ENCODE assay signal across 30 cellular contexts in the genomic region with DNA sequence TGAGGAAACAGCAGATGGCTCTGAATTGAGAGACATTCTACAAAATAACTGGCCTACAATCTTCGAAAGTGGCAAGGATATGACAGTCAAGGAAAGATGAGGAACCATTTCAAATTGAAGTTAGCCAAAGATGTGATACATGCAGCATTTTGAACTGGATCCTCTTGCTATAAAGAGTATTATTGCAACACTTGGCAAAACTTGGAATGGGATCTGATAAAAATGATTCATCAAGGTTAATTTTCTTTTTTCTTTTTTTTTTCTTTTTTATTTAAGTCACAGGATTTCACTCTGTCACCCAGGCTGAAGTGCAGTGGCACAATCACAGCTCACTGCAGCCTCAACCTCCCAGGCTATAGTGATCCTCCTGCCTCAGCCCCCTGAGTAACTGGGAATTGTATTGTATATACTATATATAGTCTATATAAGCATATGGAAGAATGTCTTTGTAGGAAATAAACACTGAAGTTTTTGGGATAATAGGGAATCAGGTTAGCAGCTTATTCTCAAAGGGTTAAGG. TPM values are rescaled to one million over a fixed set of nuclear protein-coding genes. Genes with fewer than 3 reads are reported as not detected.
"Had no signal": no experiment of that assay in that cellular context is flagged by ENCODE, and none has a peak within 500 bp of the region (broad histone marks: within the 10 kb centered on the region; RNA-seq: fewer than 3 reads in every experiment).

No MANE protein-coding gene starts in this region.

- H3K36me3 ChIP-seq: brain microvascular endothelial cell, esophagus muscularis mucosa, gastroesophageal sphincter, heart right ventricle, right lobe of liver, WERI-Rb-1 had no signal

- H3K4me3 ChIP-seq: esophagus muscularis mucosa, gastroesophageal sphincter, heart right ventricle, right lobe of liver had no signal

- ATAC-seq: activated CD8-positive, alpha-beta memory T cell treated with anti-CD3 and anti-CD28 coated beads, Interleukin-2, amount 10 ng/mL, durations not matched to agents 7 days and 5 days; activated CD8-positive, alpha-beta T cell treated with anti-CD3 and anti-CD28 coated beads for 36 hours; activated naive CD8-positive, alpha-beta T cell treated with anti-CD3 and anti-CD28 coated beads, Interleukin-2, amount 50 U/mL, for 24 hours; gastroesophageal sphincter; heart right ventricle; left cardiac atrium; naive thymus-derived CD4-positive, alpha-beta T cell; right lobe of liver; stimulated activated memory B cell treated with anti-CD40 and anti-IgM and Interleukin-4, amounts not matched to agents 10 μg/mL and 1 μg/mL and 100 μg/mL, for 72 hours had no signal

- H3K9me3 ChIP-seq: esophagus muscularis mucosa, gastroesophageal sphincter, heart right ventricle, right lobe of liver had no signal

- H3K27ac Mint-ChIP-seq: activated CD4-positive, alpha-beta T cell treated with anti-CD3 and anti-CD28 coated beads, Interleukin-2, amount 10 ng/mL, durations not matched to agents 7 days and 5 days; activated CD8-positive, alpha-beta memory T cell treated with anti-CD3 and anti-CD28 coated beads, Interleukin-2, amount 10 ng/mL, durations not matched to agents 7 days and 5 days; activated CD8-positive, alpha-beta T cell treated with anti-CD3 and anti-CD28 coated beads for 36 hours; activated naive CD8-positive, alpha-beta T cell treated with anti-CD3 and anti-CD28 coated beads, Interleukin-2, amount 50 U/mL, for 24 hours; naive thymus-derived CD4-positive, alpha-beta T cell; stimulated activated memory B cell treated with anti-CD40 and anti-IgM and Interleukin-4, amounts not matched to agents 10 μg/mL and 1 μg/mL and 100 μg/mL, for 72 hours had no signal

- DNase-seq: activated CD4-positive, alpha-beta T cell treated with anti-CD3 and anti-CD28 coated beads, Interleukin-2, amount 10 ng/mL, durations not matched to agents 7 days and 5 days; activated CD4-positive, CD25-positive, alpha-beta regulatory T cell treated with anti-CD3 and anti-CD28 coated beads, Interleukin-2, amount 50 U/mL, for 72 hours; activated CD8-positive, alpha-beta memory T cell treated with anti-CD3 and anti-CD28 coated beads, Interleukin-2, amount 10 ng/mL, durations not matched to agents 7 days and 5 days; activated CD8-positive, alpha-beta T cell treated with anti-CD3 and anti-CD28 coated beads for 36 hours; activated gamma-delta T cell; activated naive CD4-positive, alpha-beta T cell treated with anti-CD3 and anti-CD28 coated beads, Interleukin-2, amount 50 U/mL, for 16 hours; activated naive CD8-positive, alpha-beta T cell treated with anti-CD3 and anti-CD28 coated beads, Interleukin-2, amount 50 U/mL, for 24 hours; activated T-cell treated with anti-CD3 and anti-CD28 coated beads for 4 hours; anterior cingulate cortex; effector memory CD4-positive, alpha-beta T cell; heart right ventricle; left cardiac atrium; naive thymus-derived CD4-positive, alpha-beta T cell; occipital lobe; right lobe of liver; small intestine; stimulated activated CD4-positive, alpha-beta T cell treated with anti-CD3 and anti-CD28 coated beads, Interleukin-15, amount 100 ng/mL, for 24 hours; T-helper 1 cell; WERI-Rb-1 had no signal

- H3K27ac ChIP-seq: brain microvascular endothelial cell, esophagus muscularis mucosa, gastroesophageal sphincter, heart right ventricle, right lobe of liver, WERI-Rb-1 had no signal

- H3K4me1 ChIP-seq: esophagus muscularis mucosa, gastroesophageal sphincter had no signal

- H3K36me3 Mint-ChIP-seq: activated CD8-positive, alpha-beta memory T cell treated with anti-CD3 and anti-CD28 coated beads, Interleukin-2, amount 10 ng/mL, durations not matched to agents 7 days and 5 days; stimulated activated memory B cell treated with anti-CD40 and anti-IgM and Interleukin-4, amounts not matched to agents 10 μg/mL and 1 μg/mL and 100 μg/mL, for 72 hours had no signal

- H3K27me3 ChIP-seq: brain microvascular endothelial cell, esophagus muscularis mucosa, right lobe of liver had no signal

- H3K4me1 Mint-ChIP-seq: activated CD4-positive, alpha-beta T cell treated with anti-CD3 and anti-CD28 coated beads, Interleukin-2, amount 10 ng/mL, durations not matched to agents 7 days and 5 days; activated naive CD8-positive, alpha-beta T cell treated with anti-CD3 and anti-CD28 coated beads, Interleukin-2, amount 50 U/mL, for 24 hours; central memory CD8-positive, alpha-beta T cell; stimulated activated memory B cell treated with anti-CD40 and anti-IgM and Interleukin-4, amounts not matched to agents 10 μg/mL and 1 μg/mL and 100 μg/mL, for 72 hours had no signal

- H3K4me3 Mint-ChIP-seq: activated CD4-positive, alpha-beta T cell treated with anti-CD3 and anti-CD28 coated beads, Interleukin-2, amount 10 ng/mL, durations not matched to agents 7 days and 5 days; activated CD8-positive, alpha-beta memory T cell treated with anti-CD3 and anti-CD28 coated beads, Interleukin-2, amount 10 ng/mL, durations not matched to agents 7 days and 5 days; activated CD8-positive, alpha-beta T cell treated with anti-CD3 and anti-CD28 coated beads for 36 hours; activated naive CD8-positive, alpha-beta T cell treated with anti-CD3 and anti-CD28 coated beads, Interleukin-2, amount 50 U/mL, for 24 hours; central memory CD8-positive, alpha-beta T cell; naive thymus-derived CD4-positive, alpha-beta T cell; neural crest cell; stimulated activated memory B cell treated with anti-CD40 and anti-IgM and Interleukin-4, amounts not matched to agents 10 μg/mL and 1 μg/mL and 100 μg/mL, for 72 hours had no signal

- H3K9me3 Mint-ChIP-seq: activated CD4-positive, alpha-beta T cell treated with anti-CD3 and anti-CD28 coated beads, Interleukin-2, amount 10 ng/mL, durations not matched to agents 7 days and 5 days; activated CD8-positive, alpha-beta T cell treated with anti-CD3 and anti-CD28 coated beads for 36 hours; activated naive CD8-positive, alpha-beta T cell treated with anti-CD3 and anti-CD28 coated beads, Interleukin-2, amount 50 U/mL, for 24 hours; central memory CD8-positive, alpha-beta T cell; neural crest cell; stimulated activated memory B cell treated with anti-CD40 and anti-IgM and Interleukin-4, amounts not matched to agents 10 μg/mL and 1 μg/mL and 100 μg/mL, for 72 hours had no signal

RNA-seq across cellular contexts. Expression of gene GJA8, which starts 49.8 kb away (rescaled TPM):
- total RNA-seq: activated CD4-positive, alpha-beta T cell treated with anti-CD3 and anti-CD28 coated beads, Interleukin-2, amount 10 ng/mL, durations not matched to agents 7 days and 5 days; activated CD8-positive, alpha-beta memory T cell treated with anti-CD3 and anti-CD28 coated beads, Interleukin-2, amount 10 ng/mL, durations not matched to agents 7 days and 5 days; activated CD8-positive, alpha-beta T cell treated with anti-CD3 and anti-CD28 coated beads for 36 hours; dermis microvascular lymphatic vessel endothelial cell; esophagus muscularis mucosa; gastroesophageal sphincter; heart right ventricle; left cardiac atrium; lower leg skin; mesenteric fat pad; mucosa of gallbladder; naive thymus-derived CD4-positive, alpha-beta T cell; neural crest cell; occipital lobe; right lobe of liver had no signal
- polyA plus RNA-seq: heart right ventricle; naive thymus-derived CD4-positive, alpha-beta T cell; small intestine; thymus had no signal
